Comparison of ENCODE assay signal across 16 cellular contexts in genomic region chr2:192437653-192438052, GRCh38.
A peak's percentile ranks its signal among the peaks of the same experiment; 100 is the strongest.
DNase-seq lines count a peak whose midpoint lies in the region; ATAC-seq and TF ChIP-seq lines count a peak whose summit lies in the region.
"Had no signal": no experiment of that assay in that cellular context is flagged by ENCODE, and none has a peak within 500 bp of the region (broad histone marks: within the 10 kb centered on the region; RNA-seq: fewer than 3 reads in every experiment).

No MANE protein-coding gene starts in this region.

- H3K9me2 ChIP-seq in GM23338 (ENCODE audit: insufficient read depth) = no peaks in the 10 kb centered on the region
- no peaks in the 10 kb centered on the region for H3K9me2 ChIP-seq in MM.1S (replicated peaks; ENCODE audit: insufficient read depth, low read length)

- no peaks in the 10 kb centered on the region for H3K79me2 ChIP-seq in GM23338 (replicated peaks; ENCODE audit: insufficient read depth)
- no peaks in the 10 kb centered on the region for H3K79me2 ChIP-seq in MM.1S (ENCODE audit: low read length)

- H3K27me3 ChIP-seq in GM23338 (ENCODE audit: insufficient read depth) (no peaks in the 10 kb centered on the region), MM.1S (replicated peaks; ENCODE audit: insufficient read depth, low read length) (no peaks in the 10 kb centered on the region)

- TF ChIP-seq CTCF in 22Rv1 (IDR thresholded peaks at IDR 0.05) = no peak
- TF ChIP-seq CTCF in GM23338 (conservative IDR thresholded peaks at IDR 0.05; ENCODE audit: low read depth in 2 of 2) = no peak
- TF ChIP-seq CTCF in VCaP (conservative IDR thresholded peaks at IDR 0.05) = no peak
- TF ChIP-seq CTCF in osteocyte (IDR thresholded peaks at IDR 0.05) = no peak
- no peak for TF ChIP-seq CTCF in MM.1S (IDR thresholded peaks at IDR 0.05; ENCODE audit: low read length)

- no peak overlapping the region for H2AFZ ChIP-seq in GM23338
- no peak overlapping the region for H2AFZ ChIP-seq in MM.1S (ENCODE audit: low read length)

- H3K4me3 Mint-ChIP-seq in GM23338 = no peak overlapping the region
- no peak overlapping the region for H3K4me3 Mint-ChIP-seq in osteocyte (ENCODE audit: unreplicated experiment)
- H3K4me3 Mint-ChIP-seq: B cell; CD4-positive, alpha-beta T cell; IgD-negative memory B cell had no signal

- H3K27me3 Mint-ChIP-seq in GM23338 (ENCODE audit: insufficient read depth, low read depth, poor library complexity) = no peaks in the 10 kb centered on the region
- no peaks in the 10 kb centered on the region for H3K27me3 Mint-ChIP-seq in osteocyte (ENCODE audit: unreplicated experiment)
- H3K27me3 Mint-ChIP-seq: B cell; CD4-positive, alpha-beta T cell; IgD-negative memory B cell had no signal

- DNase-seq in GM23338 (ENCODE audit: low spot score) (peak; percentile 5), osteocyte (ENCODE audit: extremely low spot score, unreplicated experiment) (no peak), cortex of kidney (lab: John Stamatoyannopoulos, UW) (no peak), NCI-H2196 treated with DMSO at 0.1 percent for 48 hours (lab: John Stamatoyannopoulos, UW; ENCODE audit: unreplicated experiment) (no peak), MM.1S (no peak)
- DNase-seq in activated CD4-positive, alpha-beta T cell treated with anti-CD3 and anti-CD28 coated beads, Interleukin-2, amount 50 U/mL, for 48 hours = no peak
- DNase-seq: C1 segment of cervical spinal cord; CD4-positive, alpha-beta T cell; DMS153; DMS79 treated with DMSO at 0.1 percent for 48 hours; EL had no signal

- no peaks in the 10 kb centered on the region for H3K9me3 ChIP-seq in MM.1S (replicated peaks; ENCODE audit: insufficient read depth, low read length)

- peak overlapping the region; percentile 66 for H3K27ac ChIP-seq in 22Rv1
- no peak overlapping the region for H3K27ac ChIP-seq in GM23338 (ENCODE audit: low read depth)
- peak overlapping the region; percentile 54 for H3K27ac ChIP-seq in VCaP
- no peak overlapping the region for H3K27ac ChIP-seq in MM.1S (ENCODE audit: low read length)

- H3K4me1 ChIP-seq in GM23338 (ENCODE audit: insufficient read depth) = no peaks in the 10 kb centered on the region
- no peaks in the 10 kb centered on the region for H3K4me1 ChIP-seq in MM.1S (ENCODE audit: low read length)

- H4K20me1 ChIP-seq in GM23338 (replicated peaks; ENCODE audit: insufficient read depth) (no peaks in the 10 kb centered on the region), MM.1S (ENCODE audit: insufficient read depth, low read length) (no peaks in the 10 kb centered on the region)

- H3K27ac Mint-ChIP-seq in GM23338 = peak overlapping the region; percentile 77; the same call in 1 of the 2 replicates
- H3K27ac Mint-ChIP-seq in osteocyte (ENCODE audit: unreplicated experiment) = peak overlapping the region; percentile 25
- H3K27ac Mint-ChIP-seq: B cell; CD4-positive, alpha-beta T cell; IgD-negative memory B cell had no signal

- no peak overlapping the region for H3K4me3 ChIP-seq in GM23338
- no peak overlapping the region for H3K4me3 ChIP-seq in MM.1S (ENCODE audit: low read length)

- no peak for ATAC-seq in GM23338
- ATAC-seq: HCT116 had no signal

- H3K4me2 ChIP-seq in GM23338 (no peak overlapping the region), MM.1S (ENCODE audit: low read depth, low read length) (no peak overlapping the region)

- H3K4me1 Mint-ChIP-seq in GM23338 (peaks cover 6% of the 10 kb centered on the region; the same call in 2 of the 3 replicates), osteocyte (ENCODE audit: unreplicated experiment) (peaks cover 50% of the 10 kb centered on the region)
- H3K4me1 Mint-ChIP-seq: B cell, IgD-negative memory B cell had no signal

- H3K9me3 Mint-ChIP-seq in GM23338 (no peaks in the 10 kb centered on the region), osteocyte (ENCODE audit: unreplicated experiment) (no peaks in the 10 kb centered on the region)
- H3K9me3 Mint-ChIP-seq: CD4-positive, alpha-beta T cell; IgD-negative memory B cell had no signal

- H3K9ac ChIP-seq in MM.1S (ENCODE audit: low read length) = no peak overlapping the region

- H3F3A ChIP-seq in GM23338 (replicated peaks; ENCODE audit: low read depth) (no peaks in the 10 kb centered on the region), MM.1S (ENCODE audit: insufficient read depth, low read length) (no peaks in the 10 kb centered on the region)

- H3K36me3 ChIP-seq in GM23338 (ENCODE audit: insufficient read depth) (no peaks in the 10 kb centered on the region), MM.1S (replicated peaks; ENCODE audit: insufficient read depth, low read length) (no peaks in the 10 kb centered on the region)

- H3K36me3 Mint-ChIP-seq in GM23338 (ENCODE audit: low read depth) = no peaks in the 10 kb centered on the region
- no peaks in the 10 kb centered on the region for H3K36me3 Mint-ChIP-seq in osteocyte (ENCODE audit: unreplicated experiment)
- H3K36me3 Mint-ChIP-seq: IgD-negative memory B cell had no signal

TF ChIP-seq in GM23338, 12 proteins besides CTCF, POLR2A, EP300 and RAD21 (continues in another document):
- TF ChIP-seq POLR2AphosphoS5 (IDR thresholded peaks at IDR 0.05; ENCODE audit: low read depth) = no peak
- no peak for TF ChIP-seq STAT1 (IDR thresholded peaks at IDR 0.05; ENCODE audit: unreplicated experiment)
- TF ChIP-seq JUNB (IDR thresholded peaks at IDR 0.05; ENCODE audit: unreplicated experiment) = no peak
- TF ChIP-seq ZNF114 (CRISPR knock-in tag; IDR thresholded peaks at IDR 0.05) = no peak
- no peak for TF ChIP-seq CREB1 (CRISPR knock-in tag; IDR thresholded peaks at IDR 0.05; ENCODE audit: low read depth)
- no peak for TF ChIP-seq REST (IDR thresholded peaks at IDR 0.05; ENCODE audit: unreplicated experiment)
- TF ChIP-seq NANOG (IDR thresholded peaks at IDR 0.05; ENCODE audit: borderline replicate concordance) = no peak
- no peak for TF ChIP-seq EZH2phosphoT487 (IDR thresholded peaks at IDR 0.05; ENCODE audit: unreplicated experiment)
- no peak for TF ChIP-seq ZNF331 (CRISPR knock-in tag; IDR thresholded peaks at IDR 0.05; ENCODE audit: low read depth)

Comparison
In these comparisons a context has a peak if more than half of its experiments do, and no peak if none do; other contexts are left out.
1. H3K27ac ChIP-seq: peak in 22Rv1 (single experiment) and VCaP (single experiment); none in GM23338 (single experiment) and MM.1S (single experiment).